5 cellular contexts compared by ENCODE assay signal in the genomic region with DNA sequence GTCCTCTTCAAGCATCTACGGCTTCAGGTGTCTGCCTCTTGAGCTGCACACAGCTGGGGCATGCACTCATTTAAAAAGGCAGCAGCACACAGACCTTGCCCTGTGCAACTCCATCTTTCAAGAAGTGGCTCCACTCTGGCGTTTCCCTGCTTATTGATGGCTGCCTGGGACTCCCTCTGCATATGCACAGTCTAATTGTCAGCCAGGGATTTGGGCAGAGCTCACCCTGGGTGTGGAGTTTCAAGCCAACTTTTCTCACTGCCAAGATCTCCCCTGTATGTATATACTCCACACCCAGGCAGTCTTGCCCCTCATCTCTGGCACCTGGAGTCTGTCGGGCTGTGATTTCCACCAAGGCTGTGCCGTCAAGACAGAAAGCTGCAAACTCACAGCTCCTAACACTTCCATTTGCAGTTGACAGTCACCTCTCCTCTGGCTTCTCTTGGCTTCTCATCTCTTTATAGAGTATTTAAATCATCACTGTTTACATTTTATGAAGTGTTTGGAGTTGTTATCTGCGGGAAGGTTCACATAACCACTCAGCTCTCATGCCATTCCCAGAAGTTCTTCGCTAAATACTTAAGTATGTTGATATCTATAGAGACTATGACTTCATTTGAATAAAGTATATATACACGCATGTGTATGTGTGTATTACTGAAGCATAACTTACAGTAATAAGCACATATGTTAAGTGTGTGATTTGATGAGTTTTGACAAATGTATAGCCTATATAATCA.
DNase-seq lines count a peak whose midpoint lies in the region; ATAC-seq and TF ChIP-seq lines count a peak whose summit lies in the region.
"Not testable (repeated sequence)": the region's sequence is repeated elsewhere in the genome, so short reads cannot be mapped to it uniquely, and the experiment has no call there.

No MANE protein-coding gene starts in this region.

- in situ Hi-C loops in IMR-90 (cut with MboI; ENCODE audit: low sequenced_read_pairs); Panc1 (cut with HindIII; ENCODE audit: low pct_unique_long_range_greater_than_20kb, low sequenced_read_pairs): not testable (repeated sequence)

- dilution Hi-C loops in IMR-90 (cut with HindIII; ENCODE audit: low sequenced_read_pairs, unreplicated experiment): not testable (repeated sequence)

- H2BK5ac ChIP-seq in IMR-90 (ENCODE audit: low read depth, low read length, poor library complexity, severe bottlenecking); mesenchymal stem cell (ENCODE audit: low read depth, low read length, poor library complexity, severe bottlenecking): not testable (repeated sequence)

- H3K18ac ChIP-seq in IMR-90 (ENCODE audit: low read depth, low read length): peak overlapping the region; percentile 42; the same call in 1 of the 2 replicates
- not testable (repeated sequence) for H3K18ac ChIP-seq in mesenchymal stem cell (ENCODE audit: low read depth in 1 of 2, low read length in 2 of 2)

- not testable (repeated sequence) for H2BK15ac ChIP-seq in IMR-90 (ENCODE audit: low read depth, low read length); mesenchymal stem cell (ENCODE audit: low read depth, poor library complexity, severe bottlenecking)

- H3K27me3 ChIP-seq in IMR-90 (ENCODE audit: control insufficient read depth, insufficient read depth, low read length); Panc1 (ENCODE audit: control insufficient read depth, insufficient read depth, low read length); mesenchymal stem cell (ENCODE audit: control insufficient read depth in 1 of 2, insufficient read depth in 1 of 2, low read length in 2 of 2): not testable (repeated sequence)

- not testable (repeated sequence) for TF ChIP-seq RAD21 in IMR-90 (IDR thresholded peaks at IDR 0.05; ENCODE audit: low read length)

- peak overlapping the region; percentile 19; the same call in 1 of the 2 replicates for H3K14ac ChIP-seq in IMR-90 (replicated peaks; ENCODE audit: low read depth, low read length)
- not testable (repeated sequence) for H3K14ac ChIP-seq in mesenchymal stem cell (ENCODE audit: low read length in 2 of 2)

- not testable (repeated sequence) for H3K36me3 ChIP-seq in IMR-90 (ENCODE audit: control insufficient read depth, insufficient read depth, low read length); Panc1 (ENCODE audit: control insufficient read depth, insufficient read depth, low read length); mesenchymal stem cell (ENCODE audit: control insufficient read depth in 1 of 2, insufficient read depth in 2 of 2, low read depth in 1 of 2, low read length in 2 of 2)

- not testable (repeated sequence) for H3K79me1 ChIP-seq in IMR-90 (ENCODE audit: low read depth in 1 of 2, low read length in 2 of 2); mesenchymal stem cell (replicated peaks; ENCODE audit: low read length, poor library complexity, severe bottlenecking)

- H3K4me2 ChIP-seq in IMR-90 (ENCODE audit: low read depth, low read length); mesenchymal stem cell (ENCODE audit: low read length, poor library complexity, severe bottlenecking): not testable (repeated sequence)

- 0 out of 2 replicates have a peak overlapping the region, but pooled peaks have one; percentile 51 for H3K23ac ChIP-seq in IMR-90 (ENCODE audit: low read depth, low read length)
- not testable (repeated sequence) for H3K23ac ChIP-seq in mesenchymal stem cell (ENCODE audit: low read length in 2 of 2)

- WGBS in IMR-90 (ENCODE audit: extremely low coverage in 2 of 2, insufficient read length in 1 of 2), 2 experiments: no CpG with 5 or more reads among the region's 7 CpGs
- no CpG with 5 or more reads among the region's 7 CpGs for WGBS in mesenchymal stem cell

- H4K91ac ChIP-seq in IMR-90 (ENCODE audit: insufficient read depth, low read depth, low read length): peak overlapping the region; percentile 79
- H4K91ac ChIP-seq in mesenchymal stem cell (ENCODE audit: low read length): not testable (repeated sequence)

- H2AK9ac ChIP-seq in IMR-90 (replicated peaks; ENCODE audit: low read depth, low read length, poor library complexity): not testable (repeated sequence)

- not testable (repeated sequence) for H3K4me3 ChIP-seq in IMR-90 (ENCODE audit: insufficient read depth, low read depth, low read length); Panc1 (ENCODE audit: low read depth in 2 of 2, low read length in 2 of 2); fibroblast of villous mesenchyme (ENCODE audit: low read depth, low read length); mesenchymal stem cell (ENCODE audit: insufficient read depth in 1 of 2, low read depth in 1 of 2, low read length in 2 of 2)

- H2AFZ ChIP-seq in IMR-90 (replicated peaks; ENCODE audit: low read length, poor library complexity); mesenchymal stem cell (ENCODE audit: low read depth, low read length): not testable (repeated sequence)

- not testable (repeated sequence) for H3K4me1 ChIP-seq in IMR-90 (ENCODE audit: control insufficient read depth, insufficient read depth, low read length); Panc1 (ENCODE audit: control insufficient read depth, insufficient read depth, low read length); mesenchymal stem cell (ENCODE audit: control insufficient read depth, insufficient read depth, low read depth, low read length)

- H3K56ac ChIP-seq in IMR-90 (ENCODE audit: extremely low read depth, insufficient read depth, low read length): not testable (repeated sequence)

- peak overlapping the region; percentile 46; the same call in 1 of the 2 replicates for H3K4ac ChIP-seq in IMR-90 (ENCODE audit: low read depth, low read length)
- H3K4ac ChIP-seq in mesenchymal stem cell (ENCODE audit: low read depth in 1 of 2, low read length in 2 of 2): not testable (repeated sequence)

- H4K5ac ChIP-seq in IMR-90 (ENCODE audit: low read depth, low read length): peak overlapping the region; percentile 86; the same call in 1 of the 2 replicates

- intact Hi-C loops in IMR-90 (cut with micrococcal nuclease); Panc1 (cut with micrococcal nuclease; ENCODE audit: unreplicated experiment): not testable (repeated sequence)

- not testable (repeated sequence) for H4K20me1 ChIP-seq in IMR-90 (ENCODE audit: insufficient read depth, low read length)

- 0 out of 2 replicates have a peak overlapping the region, but pooled peaks have one; percentile 36 for H3K9ac ChIP-seq in IMR-90 (ENCODE audit: low read depth, low read length)
- H3K9ac ChIP-seq in mesenchymal stem cell (ENCODE audit: low read length): not testable (repeated sequence)

- not testable (repeated sequence) for BruUV-seq in IMR-90 (replicated peaks; lab: Mats Ljungman, UMichigan); Panc1 (replicated peaks; lab: Mats Ljungman, UMichigan)

- TF ChIP-seq CTCF in IMR-90 (conservative IDR thresholded peaks at IDR 0.05; ENCODE audit: low read depth, low read length); Panc1 (IDR thresholded peaks at IDR 0.05); fibroblast of villous mesenchyme (IDR thresholded peaks at IDR 0.05; ENCODE audit: insufficient read depth, low read depth, low read length): not testable (repeated sequence)

- H3K9me1 ChIP-seq in IMR-90 (ENCODE audit: insufficient read depth, low read length): not testable (repeated sequence)

- H4K8ac ChIP-seq in IMR-90 (ENCODE audit: low read depth in 2 of 2, low read length in 2 of 2): peak overlapping the region; percentile 24 to 41; a peak in 2 of 4 replicates
- not testable (repeated sequence) for H4K8ac ChIP-seq in mesenchymal stem cell (ENCODE audit: low read length)

- TF ChIP-seq POLR2A in IMR-90 (IDR thresholded peaks at IDR 0.05; ENCODE audit: low read depth, low read length): not testable (repeated sequence)

- H2BK120ac ChIP-seq in IMR-90 (ENCODE audit: low read depth, low read length): peak overlapping the region; percentile 73
- not testable (repeated sequence) for H2BK120ac ChIP-seq in mesenchymal stem cell (ENCODE audit: low read depth, low read length)

- CTCF ChIA-PET in IMR-90 (lab: Yijun Ruan, JAX); Panc1 (lab: Charles Lee): not testable (repeated sequence)

- ATAC-seq in IMR-90 (ENCODE audit: low read depth) (peak; percentile 80), Panc1 (peak; percentile 62; the same call in 1 of the 2 replicates)

- peak overlapping the region; percentile 91 for H3K27ac ChIP-seq in IMR-90 (ENCODE audit: insufficient read depth, low read length)
- H3K27ac ChIP-seq in Panc1 (ENCODE audit: low read length); mesenchymal stem cell (ENCODE audit: low read length, poor library complexity, severe bottlenecking): not testable (repeated sequence)

- H3K9me3 ChIP-seq in IMR-90 (ENCODE audit: control insufficient read depth, insufficient read depth, low read length): peaks cover 12% of the 10 kb centered on the region
- not testable (repeated sequence) for H3K9me3 ChIP-seq in Panc1 (ENCODE audit: control insufficient read depth, insufficient read depth, low read depth, low read length); mesenchymal stem cell (ENCODE audit: control insufficient read depth, low read length)

- POLR2A ChIA-PET in IMR-90 (lab: Charles Lee; ENCODE audit: unreplicated experiment); Panc1 (lab: Charles Lee): not testable (repeated sequence)

- peak overlapping the region; percentile 80; the same call in 1 of the 2 replicates for H2BK20ac ChIP-seq in IMR-90 (ENCODE audit: low read depth, low read length)

- H2BK12ac ChIP-seq in mesenchymal stem cell (ENCODE audit: low read length in 2 of 2): not testable (repeated sequence)

- peak overlapping the region; percentile 16; the same call in 1 of the 2 replicates for H2AK5ac ChIP-seq in IMR-90 (ENCODE audit: low read depth, low read length)
- not testable (repeated sequence) for H2AK5ac ChIP-seq in mesenchymal stem cell (ENCODE audit: low read length, severe bottlenecking)

- peak; percentile 80 for DNase-seq in IMR-90
- not testable (repeated sequence) for DNase-seq in Panc1 (ENCODE audit: low read depth, low spot score)
- DNase-seq in amniotic epithelial cell (ENCODE audit: low read depth): peak; percentile 61
- peak; percentile 82 for DNase-seq in fibroblast of villous mesenchyme (ENCODE audit: low read depth)
- DNase-seq in mesenchymal stem cell: peak; percentile 86
